ENCODE assay signal across 21 cellular contexts in genomic region chr5:140432916-140433315, GRCh38.
"Had no signal": no experiment of that assay in that cellular context is flagged by ENCODE, and none has a peak within 500 bp of the region (broad histone marks: within the 10 kb centered on the region; RNA-seq: fewer than 3 reads in every experiment).

No MANE protein-coding gene starts in this region.

- ATAC-seq: activated CD4-positive, CD25-positive, alpha-beta regulatory T cell treated with anti-CD3 and anti-CD28 coated beads, Interleukin-2, amount 50 U/mL, for 24 hours; activated CD8-positive, alpha-beta T cell treated with anti-CD3 and anti-CD28 coated beads for 36 hours; body of pancreas; SK-N-SH treated with all-trans-retinoic acid at 6 μM for 48 hours had no signal

- H3K4me3 Mint-ChIP-seq: activated CD8-positive, alpha-beta T cell treated with anti-CD3 and anti-CD28 coated beads for 36 hours; activated naive CD8-positive, alpha-beta T cell; activated T-helper 1 cell treated with anti-CD3 and anti-CD28 coated beads, Interleukin-12 subunit alpha, Interleukin-12 subunit beta, Interleukin-2, Interleukin-4 antibody, amounts not matched to agents 30 ng/mL and 10 ng/mL and 1 ng/mL, durations not matched to agents 14 hours and 24 hours and 36 hours; T-helper 1 cell treated with Interleukin-12 subunit alpha and Interleukin-12 subunit beta and Interleukin-4 antibody, amounts not matched to agents 30 μg/mL and 1 μg/mL, for 36 hours had no signal

- H3K27me3 Mint-ChIP-seq: activated CD8-positive, alpha-beta T cell treated with anti-CD3 and anti-CD28 coated beads for 36 hours; activated naive CD8-positive, alpha-beta T cell had no signal

- H3K9me3 Mint-ChIP-seq: activated CD8-positive, alpha-beta T cell treated with anti-CD3 and anti-CD28 coated beads for 36 hours; activated T-helper 1 cell treated with anti-CD3 and anti-CD28 coated beads, Interleukin-12 subunit alpha, Interleukin-12 subunit beta, Interleukin-2, Interleukin-4 antibody, amounts not matched to agents 30 ng/mL and 10 ng/mL and 1 ng/mL, durations not matched to agents 14 hours and 24 hours and 36 hours; T-helper 1 cell treated with Interleukin-12 subunit alpha and Interleukin-12 subunit beta and Interleukin-4 antibody, amounts not matched to agents 30 μg/mL and 1 μg/mL, for 36 hours had no signal

- H3K27ac Mint-ChIP-seq: activated CD8-positive, alpha-beta T cell treated with anti-CD3 and anti-CD28 coated beads for 36 hours; activated naive CD8-positive, alpha-beta T cell; activated T-helper 1 cell treated with anti-CD3 and anti-CD28 coated beads, Interleukin-12 subunit alpha, Interleukin-12 subunit beta, Interleukin-2, Interleukin-4 antibody, amounts not matched to agents 30 ng/mL and 10 ng/mL and 1 ng/mL, durations not matched to agents 14 hours and 24 hours and 36 hours; T-helper 1 cell treated with Interleukin-12 subunit alpha and Interleukin-12 subunit beta and Interleukin-4 antibody, amounts not matched to agents 30 μg/mL and 1 μg/mL, for 36 hours had no signal

- DNase-seq: activated CD4-positive, alpha-beta T cell treated with anti-CD3 and anti-CD28 coated beads for 4 hours; activated CD8-positive, alpha-beta memory T cell treated with anti-CD3 and anti-CD28 coated beads, Interleukin-2, amount 50 U/mL, for 4 hours; activated CD8-positive, alpha-beta T cell treated with anti-CD3 and anti-CD28 coated beads for 36 hours; activated effector memory CD4-positive, alpha-beta T cell treated with Interleukin-2 at 50 U/mL for 16 hours; activated naive CD4-positive, alpha-beta T cell; body of pancreas; central memory CD4-positive, alpha-beta T cell; MM.1S; NCI-H1105 treated with DMSO at 0.1 percent for 48 hours; NCI-H1436 treated with DMSO at 0.1 percent for 48 hours; NCI-H187; NCI-H2081; NCI-H510A treated with DMSO at 0.1 percent for 48 hours; Peyer's patch; SHP77; SW 1271 had no signal
